8 cellular contexts compared by ENCODE assay signal in genomic region chr11:114060402-114061052, GRCh38. TPM values are rescaled to one million over a fixed set of nuclear protein-coding genes. Genes with fewer than 3 reads are reported as not detected.
A peak's percentile ranks its signal among the peaks of the same experiment; 100 is the strongest.
DNase-seq lines count a peak whose midpoint lies in the region; ATAC-seq, FAIRE-seq and TF ChIP-seq lines count a peak whose summit lies in the region.

No MANE protein-coding gene starts in this region.

- TF ChIP-seq POLR2A in GM12892 (IDR thresholded peaks at IDR 0.05; ENCODE audit: low read depth, low read length), result no peak

- intact Hi-C loops in activated CD4-positive, alpha-beta T cell treated with anti-CD3 and anti-CD28 coated beads for 36 hours (cut with DNase I, micrococcal nuclease), result no loop called here

- H3K4me1 Mint-ChIP-seq in activated CD4-positive, alpha-beta T cell treated with anti-CD3 and anti-CD28 coated beads for 36 hours, result peaks cover 4% of the 10 kb centered on the region
- H3K4me1 Mint-ChIP-seq in activated T-cell treated with anti-CD3 and anti-CD28 coated beads, Interleukin-2, amount 50 U/mL, for 24 hours (ENCODE audit: low read depth), result peaks cover 17% of the 10 kb centered on the region
- H3K4me1 Mint-ChIP-seq in neural crest cell, result peaks cover 55% of the 10 kb centered on the region

- DNase-seq in activated CD4-positive, alpha-beta T cell treated with anti-CD3 and anti-CD28 coated beads for 36 hours, result peak; percentile 51
- no peak for DNase-seq in activated CD4-positive, alpha-beta T cell treated with anti-CD3 and anti-CD28 coated beads, Interleukin-2, amount 50 U/mL, for 4 hours
- peak; percentile 60 for DNase-seq in activated T-cell treated with anti-CD3 and anti-CD28 coated beads, Interleukin-2, amount 50 U/mL, for 24 hours
- DNase-seq in foreskin fibroblast (peak; percentile 25 to 64), neural crest cell (ENCODE audit: low read depth, low spot score) (peak; percentile 50), NOMO-1 (lab: John Stamatoyannopoulos, UW; ENCODE audit: unreplicated experiment in 2 of 2) (no peak), SHP77 treated with DMSO at 0.1 percent for 48 hours (lab: John Stamatoyannopoulos, UW) (no peak), GM12892 (ENCODE audit: insufficient read length) (no peak)

- H3K4me3 ChIP-seq in foreskin fibroblast (ENCODE audit: low read depth in 1 of 2, low read length in 2 of 2), result peak overlapping the region; percentile 52 to 53

- H3K27ac Mint-ChIP-seq in activated CD4-positive, alpha-beta T cell treated with anti-CD3 and anti-CD28 coated beads for 36 hours, result no peak overlapping the region
- H3K27ac Mint-ChIP-seq in activated T-cell treated with anti-CD3 and anti-CD28 coated beads, Interleukin-2, amount 50 U/mL, for 24 hours, result no peak overlapping the region
- peak overlapping the region; percentile 97 for H3K27ac Mint-ChIP-seq in neural crest cell (ENCODE audit: unreplicated experiment)

- H3K9me3 Mint-ChIP-seq in activated CD4-positive, alpha-beta T cell treated with anti-CD3 and anti-CD28 coated beads for 36 hours (ENCODE audit: low read depth), result no peaks in the 10 kb centered on the region
- H3K9me3 Mint-ChIP-seq in activated T-cell treated with anti-CD3 and anti-CD28 coated beads, Interleukin-2, amount 50 U/mL, for 24 hours, result no peaks in the 10 kb centered on the region
- H3K9me3 Mint-ChIP-seq in neural crest cell, result no peaks in the 10 kb centered on the region

- FAIRE-seq in GM12892 (lab: Jason Lieb, UNC), result no peak

- no peak for TF ChIP-seq CTCF in foreskin fibroblast (IDR thresholded peaks at IDR 0.05; ENCODE audit: low read depth, low read length)
- no peak for TF ChIP-seq CTCF in neural crest cell (conservative IDR thresholded peaks at IDR 0.05)

- peaks cover 31% of the 10 kb centered on the region for H3K27me3 Mint-ChIP-seq in activated CD4-positive, alpha-beta T cell treated with anti-CD3 and anti-CD28 coated beads for 36 hours
- H3K27me3 Mint-ChIP-seq in activated T-cell treated with anti-CD3 and anti-CD28 coated beads, Interleukin-2, amount 50 U/mL, for 24 hours, result peaks cover 52% of the 10 kb centered on the region
- H3K27me3 Mint-ChIP-seq in neural crest cell (ENCODE audit: low read depth), result peaks cover 30% of the 10 kb centered on the region

- POLR2A ChIA-PET in activated CD4-positive, alpha-beta T cell treated with anti-CD3 and anti-CD28 coated beads for 36 hours (lab: Charles Lee), result no interaction called here

- ATAC-seq in activated CD4-positive, alpha-beta T cell treated with anti-CD3 and anti-CD28 coated beads for 36 hours, result peak; percentile 21

- CTCF ChIA-PET in activated CD4-positive, alpha-beta T cell treated with anti-CD3 and anti-CD28 coated beads for 36 hours (lab: Charles Lee), result interaction anchor here (0.6 to 1.5 kb wide), 5 partner anchors 11 to 203 kb away, joined by 3 to 5 read pairs (median 4); no protein-coding TSS in a partner anchor

- H3K36me3 Mint-ChIP-seq in activated CD4-positive, alpha-beta T cell treated with anti-CD3 and anti-CD28 coated beads for 36 hours (ENCODE audit: low read depth), result no peaks in the 10 kb centered on the region
- H3K36me3 Mint-ChIP-seq in activated T-cell treated with anti-CD3 and anti-CD28 coated beads, Interleukin-2, amount 50 U/mL, for 24 hours (ENCODE audit: low read depth), result no peaks in the 10 kb centered on the region
- peaks cover 7% of the 10 kb centered on the region for H3K36me3 Mint-ChIP-seq in neural crest cell (ENCODE audit: low read depth)

- H3K4me3 Mint-ChIP-seq in activated CD4-positive, alpha-beta T cell treated with anti-CD3 and anti-CD28 coated beads for 36 hours, result peak overlapping the region; percentile 72
- H3K4me3 Mint-ChIP-seq in activated T-cell treated with anti-CD3 and anti-CD28 coated beads, Interleukin-2, amount 50 U/mL, for 24 hours, result peak overlapping the region; percentile 80
- H3K4me3 Mint-ChIP-seq in neural crest cell, result peak overlapping the region; percentile 99

RNA-seq across cellular contexts. Expression of gene ZBTB16, which starts 1.0 kb away (rescaled TPM):
- total RNA-seq in activated CD4-positive, alpha-beta T cell treated with anti-CD3 and anti-CD28 coated beads for 36 hours, result 1 to 10 TPM; 3.0 to 4.6 TPM
- total RNA-seq in neural crest cell, result 36.6 and 39.4 TPM in 2 replicates
- polyA plus RNA-seq in GM12892 (2012; ENCODE audit: missing spikeins), result not detected

Comparison
In these comparisons a context has a peak if more than half of its experiments do, and no peak if none do; other contexts are left out.
1. DNase-seq: peak in activated CD4-positive, alpha-beta T cell treated with anti-CD3 and anti-CD28 coated beads for 36 hours (single experiment), activated T-cell treated with anti-CD3 and anti-CD28 coated beads, Interleukin-2, amount 50 U/mL, for 24 hours (single experiment), foreskin fibroblast (2 of 2) and neural crest cell (single experiment); none in activated CD4-positive, alpha-beta T cell treated with anti-CD3 and anti-CD28 coated beads, Interleukin-2, amount 50 U/mL, for 4 hours (0 of 2), NOMO-1 (0 of 2), SHP77 treated with DMSO at 0.1 percent for 48 hours (single experiment) and GM12892 (single experiment).
2. Peak in every context shown above with its lines, with median percentiles within 50 percentile points of each other: H3K4me3 Mint-ChIP-seq.